In the genomic region with DNA sequence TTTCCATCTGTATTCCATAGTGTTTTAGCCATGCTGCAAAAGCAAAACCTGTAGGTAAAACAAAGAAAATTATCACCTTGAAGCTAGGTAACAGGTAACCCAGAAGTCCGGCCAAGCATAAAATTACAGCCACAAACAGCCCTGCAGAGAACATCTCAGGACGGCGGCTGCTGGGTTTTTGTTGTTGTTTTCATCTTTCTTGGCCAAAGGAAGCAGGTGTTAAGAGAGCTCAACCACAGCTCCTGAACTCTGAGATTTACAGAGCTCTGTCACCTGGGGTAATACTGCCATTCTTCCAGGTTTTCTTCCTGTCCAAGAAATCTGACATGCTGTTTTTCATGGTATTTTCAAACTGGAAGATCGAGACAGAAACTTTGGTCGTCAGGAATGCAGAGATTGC, we compare ENCODE assay signal across 9 cellular contexts. TPM values are rescaled to one million over a fixed set of nuclear protein-coding genes. Genes with fewer than 3 reads are reported as not detected.
A peak's percentile ranks its signal among the peaks of the same experiment; 100 is the strongest.
DNase-seq lines count a peak whose midpoint lies in the region; ATAC-seq and TF ChIP-seq lines count a peak whose summit lies in the region.
"Had no signal": no experiment of that assay in that cellular context is flagged by ENCODE, and none has a peak within 500 bp of the region (broad histone marks: within the 10 kb centered on the region; RNA-seq: fewer than 3 reads in every experiment).

No MANE protein-coding gene starts in this region.

- H3K4me3 Mint-ChIP-seq in T-helper 1 cell treated with Interleukin-12 subunit alpha and Interleukin-12 subunit beta and Interleukin-4 antibody, amounts not matched to agents 30 μg/mL and 1 μg/mL, for 36 hours = peak overlapping the region; percentile 75
- H3K4me3 Mint-ChIP-seq in WTC11 (peak overlapping the region; percentile 74), osteocyte (ENCODE audit: unreplicated experiment) (peak overlapping the region; percentile 79)

- H3K4me1 Mint-ChIP-seq in T-helper 1 cell treated with Interleukin-12 subunit alpha and Interleukin-12 subunit beta and Interleukin-4 antibody, amounts not matched to agents 30 μg/mL and 1 μg/mL, for 36 hours (ENCODE audit: low read depth) = peaks cover 14% of the 10 kb centered on the region
- H3K4me1 Mint-ChIP-seq in WTC11 (peaks cover 26% of the 10 kb centered on the region), osteocyte (ENCODE audit: unreplicated experiment) (peaks cover 27% of the 10 kb centered on the region)

- no peaks in the 10 kb centered on the region for H3K9me3 Mint-ChIP-seq in T-helper 1 cell treated with Interleukin-12 subunit alpha and Interleukin-12 subunit beta and Interleukin-4 antibody, amounts not matched to agents 30 μg/mL and 1 μg/mL, for 36 hours
- H3K9me3 Mint-ChIP-seq in WTC11 (no peaks in the 10 kb centered on the region), osteocyte (ENCODE audit: unreplicated experiment) (no peaks in the 10 kb centered on the region)

- ATAC-seq in HG02852 (IDR thresholded peaks at IDR 0.05; ENCODE audit: unreplicated experiment) (peak; percentile 33), WTC11 (no peak)

- POLR2A ChIA-PET in WTC11 (lab: Charles Lee) = no interaction called here

- H3K27ac Mint-ChIP-seq in T-helper 1 cell treated with Interleukin-12 subunit alpha and Interleukin-12 subunit beta and Interleukin-4 antibody, amounts not matched to agents 30 μg/mL and 1 μg/mL, for 36 hours = no peak overlapping the region
- no peak overlapping the region for H3K27ac Mint-ChIP-seq in WTC11
- H3K27ac Mint-ChIP-seq in osteocyte (ENCODE audit: unreplicated experiment) = no peak overlapping the region

- TF ChIP-seq CTCF in WTC11 (IDR thresholded peaks at IDR 0.05) (no peak), osteocyte (IDR thresholded peaks at IDR 0.05) (no peak)

- H3K36me3 Mint-ChIP-seq in T-helper 1 cell treated with Interleukin-12 subunit alpha and Interleukin-12 subunit beta and Interleukin-4 antibody, amounts not matched to agents 30 μg/mL and 1 μg/mL, for 36 hours (ENCODE audit: low read depth) = no peaks in the 10 kb centered on the region
- H3K36me3 Mint-ChIP-seq in WTC11 = no peaks in the 10 kb centered on the region
- H3K36me3 Mint-ChIP-seq in osteocyte (ENCODE audit: unreplicated experiment) = no peaks in the 10 kb centered on the region

- CTCF ChIA-PET in WTC11 (lab: Charles Lee) = interaction anchor here (1.0 to 3.2 kb wide), 4 partner anchors 37 to 111 kb away, joined by 3 to 8 read pairs (median 6); no protein-coding TSS in a partner anchor

- DNase-seq in T-helper 1 cell (no peak), WTC11 (ENCODE audit: low spot score) (no peak), osteocyte (ENCODE audit: extremely low spot score, unreplicated experiment) (no peak), germinal center (ENCODE audit: low spot score) (no peak), NCI-H446 treated with DMSO at 0.1 percent for 48 hours (lab: John Stamatoyannopoulos, UW) (no peak), GDM1 (lab: John Stamatoyannopoulos, UW) (no peak)

- peaks cover 51% of the 10 kb centered on the region for H3K27me3 Mint-ChIP-seq in T-helper 1 cell treated with Interleukin-12 subunit alpha and Interleukin-12 subunit beta and Interleukin-4 antibody, amounts not matched to agents 30 μg/mL and 1 μg/mL, for 36 hours (ENCODE audit: low read depth)
- peaks cover 48% of the 10 kb centered on the region for H3K27me3 Mint-ChIP-seq in WTC11 (ENCODE audit: low read depth)
- H3K27me3 Mint-ChIP-seq in osteocyte (ENCODE audit: unreplicated experiment) = peaks cover 21% of the 10 kb centered on the region

TF ChIP-seq in WTC11, 78 proteins besides CTCF, POLR2A, EP300 and RAD21:
- TF ChIP-seq ZNF121 (CRISPR knock-in tag; IDR thresholded peaks at IDR 0.05) (no peak), FOXP1 (CRISPR knock-in tag; IDR thresholded peaks at IDR 0.05; ENCODE audit: borderline replicate concordance) (no peak), MXD4 (CRISPR knock-in tag; IDR thresholded peaks at IDR 0.05; ENCODE audit: borderline replicate concordance) (no peak)

RNA-seq across cellular contexts. Expression of a gene that starts 0.8 kb away (rescaled TPM):
- total RNA-seq in WTC11 (2021) (0.80 to 1.2 TPM (median 0.98 TPM) in 3 replicates), osteocyte (1.6 and 2.5 TPM in 2 replicates)
- total RNA-seq: ascending aorta had no signal
